In genomic region chr21:33286600-33287456, GRCh38 we compare ENCODE assay signal across 9 cellular contexts. TPM values are rescaled to one million over a fixed set of nuclear protein-coding genes. Genes with fewer than 3 reads are reported as not detected.
DNase-seq lines count a peak whose midpoint lies in the region; ATAC-seq and TF ChIP-seq lines count a peak whose summit lies in the region.
"Had no signal": no experiment of that assay in that cellular context is flagged by ENCODE, and none has a peak within 500 bp of the region (broad histone marks: within the 10 kb centered on the region; RNA-seq: fewer than 3 reads in every experiment).

No MANE protein-coding gene starts in this region.

- H3K36me3 ChIP-seq in body of pancreas (replicated peaks in 1 of 2; ENCODE audit: insufficient read depth in 1 of 2, low read depth in 2 of 2) (peaks cover 0 to 9% of the 10 kb centered on the region in 2 donors), testis (ENCODE audit: low read depth, missing control alignments) (no peaks in the 10 kb centered on the region)

- no peak overlapping the region for H3K4me3 ChIP-seq in body of pancreas
- H3K4me3 ChIP-seq in testis: no peak overlapping the region

- peak; percentile 85 for ATAC-seq in body of pancreas
- peak; percentile 71 for ATAC-seq in left colon
- ATAC-seq in HG03139 (IDR thresholded peaks at IDR 0.05; ENCODE audit: unreplicated experiment): no peak
- ATAC-seq in GM18519 (IDR thresholded peaks at IDR 0.05; ENCODE audit: low FRiP score, unreplicated experiment): no peak

- H3K4me1 ChIP-seq in body of pancreas (peaks cover 25% of the 10 kb centered on the region), testis (peaks cover 44% of the 10 kb centered on the region)

- 39 to 41% methylated on average over 15 of the region's 15 CpGs for WGBS in body of pancreas, 2 donors
- 30 to 42% methylated on average over 15 of the region's 15 CpGs for WGBS in testis, 2 donors

- TF ChIP-seq CTCF in body of pancreas (IDR thresholded peaks at IDR 0.05): no peak
- TF ChIP-seq CTCF in testis (IDR thresholded peaks at IDR 0.05): no peak

- DNase-seq in MV-4-11 (lab: John Stamatoyannopoulos, UW) (peak; percentile 60), body of pancreas (peak; percentile 47 to 76 (median 68)), left colon (no peak), testis (peak; percentile 75), cerebellar cortex (ENCODE audit: low spot score) (no peak)
- DNase-seq in activated CD4-positive, alpha-beta T cell treated with anti-CD3 and anti-CD28 coated beads, Interleukin-2, amount 50 U/mL, for 4 hours: no peak
- DNase-seq: NCI-H1048 had no signal

- intact Hi-C loops in body of pancreas (cut with DNase I) (no loop called here), left colon (cut with DNase I, micrococcal nuclease) (no loop called here), testis (cut with DNase I; ENCODE audit: low total_unique reads) (no loop called here)

- TF ChIP-seq POLR2A in body of pancreas (IDR thresholded peaks at IDR 0.05) (peak in 1 of 3 donors; percentile 11), testis (IDR thresholded peaks at IDR 0.05) (no peak)

- H3K9me3 ChIP-seq in body of pancreas (no peaks in the 10 kb centered on the region), testis (no peaks in the 10 kb centered on the region)

- no peaks in the 10 kb centered on the region for H3K27me3 ChIP-seq in body of pancreas
- no peaks in the 10 kb centered on the region for H3K27me3 ChIP-seq in testis

- H3K27ac ChIP-seq in body of pancreas (peak overlapping the region; percentile 28 to 80 (median 62)), testis (peak overlapping the region; percentile 77 to 79)

RNA-seq across cellular contexts. Expression of gene IL10RB, which starts 20.7 kb away (rescaled TPM):
- 10 to 100 TPM in 1 of 2 donors, 1 to 10 TPM in 1; 6.6 to 27.0 TPM for total RNA-seq in body of pancreas
- 100 to 1,000 TPM in 1 of 2 donors, 10 to 100 TPM in 1; 79.7 to 103 TPM for total RNA-seq in left colon
- total RNA-seq in testis: 10 to 100 TPM; 14.3 to 19.3 TPM
- polyA plus RNA-seq in testis (ENCODE audit: insufficient read depth, low read depth, low replicate concordance): 14.4 TPM

RNA-seq across cellular contexts. Expression of gene IFNAR1, which starts 37.9 kb away (rescaled TPM):
- total RNA-seq in body of pancreas (10 to 100 TPM; 14.2 to 17.9 TPM), left colon (10 to 100 TPM; 37.1 to 50.1 TPM), testis (10 to 100 TPM; 22.8 to 25.0 TPM)
- 22.1 TPM for polyA plus RNA-seq in testis (ENCODE audit: insufficient read depth, low read depth, low replicate concordance)

RNA-seq across cellular contexts. Expression of gene IFNAR2, which starts 57.1 kb away (rescaled TPM):
- total RNA-seq in body of pancreas (10 to 100 TPM; 12.2 to 12.9 TPM), left colon (10 to 100 TPM in 1 of 2 donors, 1 to 10 TPM in 1; 8.6 to 17.7 TPM), testis (10 to 100 TPM in 1 of 2 donors, 1 to 10 TPM in 1; 8.6 to 13.1 TPM)
- polyA plus RNA-seq in testis (ENCODE audit: insufficient read depth, low read depth, low replicate concordance): 10.7 TPM

Comparison
In these comparisons a context has a peak if more than half of its experiments do, and no peak if none do; other contexts are left out.
1. DNase-seq: peak in MV-4-11 (single experiment), body of pancreas (4 of 4) and testis (single experiment); none in left colon (0 of 2), activated CD4-positive, alpha-beta T cell treated with anti-CD3 and anti-CD28 coated beads, Interleukin-2, amount 50 U/mL, for 4 hours (0 of 2) and cerebellar cortex (single experiment).
2. ATAC-seq: peak in body of pancreas (single experiment) and left colon (single experiment); none in HG03139 (single experiment) and GM18519 (single experiment).